In genomic region chr13:74575729-74576125, GRCh38 we compare ENCODE assay signal across 8 cellular contexts.
DNase-seq lines count a peak whose midpoint lies in the region; ATAC-seq, FAIRE-seq and TF ChIP-seq lines count a peak whose summit lies in the region.

No MANE protein-coding gene starts in this region.

- FAIRE-seq in D721Med (lab: Jason Lieb, UNC): no peak

- H3K27ac ChIP-seq in skin epidermis: no peak overlapping the region

- DNase-seq in C1 segment of cervical spinal cord (lab: John Stamatoyannopoulos, UW): peak in 13 of 14 donors; percentile 0 to 63 (median 41)
- DNase-seq in central memory CD4-positive, alpha-beta T cell: peak; percentile 27
- peak; percentile 64 for DNase-seq in inferior parietal cortex (ENCODE audit: extremely low spot score)
- DNase-seq in D721Med (ENCODE audit: insufficient read length, low spot score): no peak
- DNase-seq in GM19238 (ENCODE audit: insufficient read length, low spot score): no peak

- H3K4me3 ChIP-seq in skin epidermis: peak overlapping the region in 6 of 7 experiments; percentile 4 to 32 (median 20)

- peak; percentile 66 for ATAC-seq in HG03175 (IDR thresholded peaks at IDR 0.05; ENCODE audit: unreplicated experiment)
- ATAC-seq in activated CD4-positive, CD25-positive, alpha-beta regulatory T cell treated with anti-CD3 and anti-CD28 coated beads, Interleukin-2, amount 50 U/mL, for 24 hours: peak; percentile 63 to 71

- TF ChIP-seq CTCF in D721Med (IDR thresholded peaks at IDR 0.05; ENCODE audit: insufficient read depth, missing control alignments): no peak

Comparison
In these comparisons a context has a peak if more than half of its experiments do, and no peak if none do; other contexts are left out.
1. DNase-seq: peak in C1 segment of cervical spinal cord (13 of 14), central memory CD4-positive, alpha-beta T cell (single experiment) and inferior parietal cortex (single experiment); none in D721Med (single experiment) and GM19238 (single experiment).